In genomic region chr6:164928366-164929154, GRCh38 we compare ENCODE assay signal across 17 cellular contexts.
DNase-seq lines count a peak whose midpoint lies in the region; ATAC-seq and TF ChIP-seq lines count a peak whose summit lies in the region.
"Had no signal": no experiment of that assay in that cellular context is flagged by ENCODE, and none has a peak within 500 bp of the region (broad histone marks: within the 10 kb centered on the region; RNA-seq: fewer than 3 reads in every experiment).

No MANE protein-coding gene starts in this region.

- H3K27me3 ChIP-seq in adipocyte (replicated peaks; ENCODE audit: control insufficient read depth, insufficient read depth, low read length) (no peaks in the 10 kb centered on the region), kidney epithelial cell (ENCODE audit: control insufficient read depth, insufficient read depth, low read length) (peaks cover 2% of the 10 kb centered on the region), skeletal muscle satellite cell (ENCODE audit: control insufficient read depth, insufficient read depth, low read length) (no peaks in the 10 kb centered on the region), foreskin keratinocyte (no peaks in the 10 kb centered on the region)
- H3K27me3 ChIP-seq: vagina had no signal

- ATAC-seq in natural killer cell treated with Interleukin-12 subunit alpha and Interleukin-12 subunit beta and Interleukin-15 and Interleukin-18, amount 100 ng/mL, for 72 hours: no peak
- ATAC-seq in foreskin keratinocyte (no peak), GM18868 (IDR thresholded peaks at IDR 0.05; ENCODE audit: unreplicated experiment) (no peak)
- ATAC-seq: mucosa of descending colon; stimulated activated effector memory CD8-positive, alpha-beta T cell treated with anti-CD3 and anti-CD28 coated beads, Interleukin-12 subunit alpha, Interleukin-12 subunit beta, amount 100 ng/mL, for 72 hours; T-helper 17 cell had no signal

- H3K27ac ChIP-seq in foreskin keratinocyte: no peak overlapping the region
- H3K27ac ChIP-seq: prostate gland, vagina had no signal

- H3K4me3 ChIP-seq in adipocyte (ENCODE audit: low read length) (no peak overlapping the region), kidney epithelial cell (ENCODE audit: low read depth, low read length) (peak overlapping the region; percentile 18), skeletal muscle satellite cell (ENCODE audit: low read length) (peak overlapping the region; percentile 65)
- H3K4me3 ChIP-seq: mucosa of descending colon, prostate gland had no signal

- H3K4me3 Mint-ChIP-seq in natural killer cell treated with Interleukin-12 subunit alpha and Interleukin-12 subunit beta and Interleukin-15 and Interleukin-18, amount 100 ng/mL, for 72 hours: no peak overlapping the region
- H3K4me3 Mint-ChIP-seq: activated naive CD4-positive, alpha-beta T cell treated with anti-CD3 and anti-CD28 coated beads, Interleukin-2, amount 50 U/mL, for 24 hours; stimulated activated effector memory CD8-positive, alpha-beta T cell treated with anti-CD3 and anti-CD28 coated beads, Interleukin-12 subunit alpha, Interleukin-12 subunit beta, amount 100 ng/mL, for 72 hours; T-helper 17 cell had no signal

- peak overlapping the region; percentile 83 for H3K4me2 ChIP-seq in skeletal muscle satellite cell (ENCODE audit: low read length)

- no peaks in the 10 kb centered on the region for H3K4me1 Mint-ChIP-seq in natural killer cell treated with Interleukin-12 subunit alpha and Interleukin-12 subunit beta and Interleukin-15 and Interleukin-18, amount 100 ng/mL, for 72 hours (ENCODE audit: low read depth in 2 of 2)
- H3K4me1 Mint-ChIP-seq: activated naive CD4-positive, alpha-beta T cell treated with anti-CD3 and anti-CD28 coated beads, Interleukin-2, amount 50 U/mL, for 24 hours; stimulated activated effector memory CD8-positive, alpha-beta T cell treated with anti-CD3 and anti-CD28 coated beads, Interleukin-12 subunit alpha, Interleukin-12 subunit beta, amount 100 ng/mL, for 72 hours; T-helper 17 cell had no signal

- DNase-seq in NCI-H1417 (lab: John Stamatoyannopoulos, UW) (peak in 2 of 3 experiments; percentile 55 to 75), NCI-H1417 treated with DMSO at 0.1 percent for 48 hours (lab: John Stamatoyannopoulos, UW) (no peak), adipocyte (ENCODE audit: low read depth) (peak; percentile 0), kidney epithelial cell (ENCODE audit: low read depth) (no peak), foreskin keratinocyte (no peak)
- no peak for DNase-seq in natural killer cell treated with Interleukin-12 subunit alpha and Interleukin-12 subunit beta and Interleukin-15 and Interleukin-18, amount 100 ng/mL, for 72 hours (ENCODE audit: low spot score)
- DNase-seq: activated CD4-positive, alpha-beta T cell treated with anti-CD3 and anti-CD28 coated beads for 1 hour; islet precursor cell; mucosa of descending colon; MV-4-11; T-helper 17 cell had no signal

- H3K9ac ChIP-seq in adipocyte (ENCODE audit: low read length) (no peak overlapping the region), skeletal muscle satellite cell (ENCODE audit: low read depth, low read length) (peak overlapping the region; percentile 11)

- no peaks in the 10 kb centered on the region for H3K27me3 Mint-ChIP-seq in natural killer cell treated with Interleukin-12 subunit alpha and Interleukin-12 subunit beta and Interleukin-15 and Interleukin-18, amount 100 ng/mL, for 72 hours
- H3K27me3 Mint-ChIP-seq: activated naive CD4-positive, alpha-beta T cell treated with anti-CD3 and anti-CD28 coated beads, Interleukin-2, amount 50 U/mL, for 24 hours; T-helper 17 cell had no signal

- H3K4me1 ChIP-seq in adipocyte (ENCODE audit: control insufficient read depth, insufficient read depth, low read length) (no peaks in the 10 kb centered on the region), skeletal muscle satellite cell (ENCODE audit: control insufficient read depth, insufficient read depth, low read length) (peaks cover 8% of the 10 kb centered on the region), foreskin keratinocyte (no peaks in the 10 kb centered on the region)
- H3K4me1 ChIP-seq: prostate gland, vagina had no signal

- H3K9me3 ChIP-seq in adipocyte (ENCODE audit: control insufficient read depth, low read length): no peaks in the 10 kb centered on the region
- H3K9me3 ChIP-seq in skeletal muscle satellite cell (replicated peaks; ENCODE audit: low read length): no peaks in the 10 kb centered on the region
- H3K9me3 ChIP-seq: prostate gland, vagina had no signal

- no peaks in the 10 kb centered on the region for H3K36me3 ChIP-seq in adipocyte (ENCODE audit: control insufficient read depth, insufficient read depth, low read length, severe bottlenecking)
- H3K36me3 ChIP-seq in kidney epithelial cell (ENCODE audit: control insufficient read depth, insufficient read depth, low read length): no peaks in the 10 kb centered on the region
- no peaks in the 10 kb centered on the region for H3K36me3 ChIP-seq in skeletal muscle satellite cell (ENCODE audit: insufficient read depth, low read length)
- H3K36me3 ChIP-seq: prostate gland, vagina had no signal

- no peak overlapping the region for H3K27ac Mint-ChIP-seq in natural killer cell treated with Interleukin-12 subunit alpha and Interleukin-12 subunit beta and Interleukin-15 and Interleukin-18, amount 100 ng/mL, for 72 hours
- H3K27ac Mint-ChIP-seq: activated naive CD4-positive, alpha-beta T cell treated with anti-CD3 and anti-CD28 coated beads, Interleukin-2, amount 50 U/mL, for 24 hours; stimulated activated effector memory CD8-positive, alpha-beta T cell treated with anti-CD3 and anti-CD28 coated beads, Interleukin-12 subunit alpha, Interleukin-12 subunit beta, amount 100 ng/mL, for 72 hours; T-helper 17 cell had no signal

- no peaks in the 10 kb centered on the region for H3K9me3 Mint-ChIP-seq in natural killer cell treated with Interleukin-12 subunit alpha and Interleukin-12 subunit beta and Interleukin-15 and Interleukin-18, amount 100 ng/mL, for 72 hours
- H3K9me3 Mint-ChIP-seq: activated naive CD4-positive, alpha-beta T cell treated with anti-CD3 and anti-CD28 coated beads, Interleukin-2, amount 50 U/mL, for 24 hours; stimulated activated effector memory CD8-positive, alpha-beta T cell treated with anti-CD3 and anti-CD28 coated beads, Interleukin-12 subunit alpha, Interleukin-12 subunit beta, amount 100 ng/mL, for 72 hours had no signal

- no peaks in the 10 kb centered on the region for H3K36me3 Mint-ChIP-seq in natural killer cell treated with Interleukin-12 subunit alpha and Interleukin-12 subunit beta and Interleukin-15 and Interleukin-18, amount 100 ng/mL, for 72 hours
- H3K36me3 Mint-ChIP-seq: activated naive CD4-positive, alpha-beta T cell treated with anti-CD3 and anti-CD28 coated beads, Interleukin-2, amount 50 U/mL, for 24 hours; stimulated activated effector memory CD8-positive, alpha-beta T cell treated with anti-CD3 and anti-CD28 coated beads, Interleukin-12 subunit alpha, Interleukin-12 subunit beta, amount 100 ng/mL, for 72 hours had no signal

- TF ChIP-seq CTCF in kidney epithelial cell (IDR thresholded peaks at IDR 0.05; ENCODE audit: insufficient read depth, low read length, poor library complexity, severe bottlenecking) (no peak), foreskin keratinocyte (conservative IDR thresholded peaks at IDR 0.05) (no peak)

Comparison
In these comparisons a context has a peak if more than half of its experiments do, and no peak if none do; other contexts are left out.
1. DNase-seq: peak in NCI-H1417 (2 of 3) and adipocyte (single experiment); none in NCI-H1417 treated with DMSO at 0.1 percent for 48 hours (single experiment), kidney epithelial cell (single experiment), natural killer cell treated with Interleukin-12 subunit alpha and Interleukin-12 subunit beta and Interleukin-15 and Interleukin-18, amount 100 ng/mL, for 72 hours (single experiment) and foreskin keratinocyte (0 of 2).